Comparison of ENCODE assay signal across 23 cellular contexts in genomic region chr18:75063615-75064512, GRCh38.
A peak's percentile ranks its signal among the peaks of the same experiment; 100 is the strongest.
DNase-seq lines count a peak whose midpoint lies in the region; ATAC-seq, FAIRE-seq and TF ChIP-seq lines count a peak whose summit lies in the region.
"Had no signal": no experiment of that assay in that cellular context is flagged by ENCODE, and none has a peak within 500 bp of the region (broad histone marks: within the 10 kb centered on the region; RNA-seq: fewer than 3 reads in every experiment).

No MANE protein-coding gene starts in this region.

- H3K36me3 ChIP-seq in H1 (ENCODE audit: control insufficient read depth in 2 of 4, insufficient read depth in 4 of 4, low read length in 3 of 4) (no peaks in the 10 kb centered on the region), lower lobe of right lung (peaks cover 22% of the 10 kb centered on the region), upper lobe of right lung (peaks cover 7% of the 10 kb centered on the region), endodermal cell (ENCODE audit: control insufficient read depth, insufficient read depth, low read length) (no peaks in the 10 kb centered on the region)
- H3K36me3 ChIP-seq: BE2C had no signal

- no peak overlapping the region for H2AK5ac ChIP-seq in H1 (ENCODE audit: low read depth, low read length)

- TF ChIP-seq CTCF in H1 (IDR thresholded peaks at IDR 0.05; ENCODE audit: control extremely low read depth in 1 of 3, insufficient read depth in 1 of 3, low read depth in 1 of 3, low read length in 3 of 3) = no peak
- no peak for TF ChIP-seq CTCF in lower lobe of right lung (IDR thresholded peaks at IDR 0.05)
- no peak for TF ChIP-seq CTCF in upper lobe of right lung (IDR thresholded peaks at IDR 0.05)
- TF ChIP-seq CTCF in endodermal cell (conservative IDR thresholded peaks at IDR 0.05) = no peak

- FAIRE-seq in H1 (lab: Jason Lieb, UNC) = no peak
- FAIRE-seq: A204.1, D721Med, G401.6, GM12891, GM19239, H54 had no signal

- peaks cover 2% of the 10 kb centered on the region for H3K36me3 Mint-ChIP-seq in endodermal cell (ENCODE audit: low read depth)

- no peaks in the 10 kb centered on the region for H3K79me2 ChIP-seq in H1 (ENCODE audit: control insufficient read depth in 1 of 2, insufficient read depth in 2 of 2, low read length in 2 of 2)

- H3K4me1 ChIP-seq in H1 (replicated peaks in 1 of 4; ENCODE audit: control insufficient read depth in 3 of 4, insufficient read depth in 4 of 4, low read length in 3 of 4) (no peaks in the 10 kb centered on the region; a peak in 1 of 7 replicates), lower lobe of right lung (no peaks in the 10 kb centered on the region), upper lobe of right lung (no peaks in the 10 kb centered on the region), endodermal cell (ENCODE audit: control insufficient read depth, insufficient read depth, low read length) (no peaks in the 10 kb centered on the region)
- H3K4me1 ChIP-seq: BE2C had no signal

- no peak overlapping the region for H2BK5ac ChIP-seq in H1 (ENCODE audit: low read depth, low read length)

- H2BK20ac ChIP-seq in H1 (ENCODE audit: low read length) = no peak overlapping the region

- no peak overlapping the region for H4K91ac ChIP-seq in H1 (replicated peaks; ENCODE audit: insufficient read length, low read length)

- H3K23me2 ChIP-seq in H1 (ENCODE audit: low read depth, low read length) = no peaks in the 10 kb centered on the region

- no peak overlapping the region for H2BK12ac ChIP-seq in H1 (ENCODE audit: low read depth, low read length)

- no peak overlapping the region for H2AFZ ChIP-seq in H1 (ENCODE audit: low read length)
- H2AFZ ChIP-seq: GM23248 had no signal

- H3K4ac ChIP-seq in H1 (replicated peaks; ENCODE audit: insufficient read length, low read depth, low read length) = no peak overlapping the region

- peak overlapping the region; percentile 25; the same call in 1 of the 2 replicates for H4K8ac ChIP-seq in H1 (ENCODE audit: extremely low read depth, insufficient read depth, low read length)

- no peaks in the 10 kb centered on the region for H3K9me3 ChIP-seq in H1 (ENCODE audit: insufficient read depth in 2 of 2, low read depth in 1 of 2, low read length in 1 of 2)
- H3K9me3 ChIP-seq in lower lobe of right lung = no peaks in the 10 kb centered on the region
- H3K9me3 ChIP-seq in upper lobe of right lung = no peaks in the 10 kb centered on the region
- no peaks in the 10 kb centered on the region for H3K9me3 ChIP-seq in endodermal cell (ENCODE audit: control insufficient read depth, low read length)
- H3K9me3 ChIP-seq: BE2C had no signal

- H3K4me3 ChIP-seq in H1 (ENCODE audit: extremely low read depth in 1 of 4, insufficient read depth in 2 of 4, low read depth in 3 of 4, low read length in 4 of 4) = no peak overlapping the region
- H3K4me3 ChIP-seq in lower lobe of right lung = no peak overlapping the region
- no peak overlapping the region for H3K4me3 ChIP-seq in upper lobe of right lung
- no peak overlapping the region for H3K4me3 ChIP-seq in endodermal cell (ENCODE audit: low read length)
- H3K4me3 ChIP-seq: GM23248 had no signal

- H3K27me3 Mint-ChIP-seq in endodermal cell (ENCODE audit: insufficient read depth) = no peaks in the 10 kb centered on the region
- H3K27me3 Mint-ChIP-seq: CD4-positive, CD25-positive, alpha-beta regulatory T cell; CD8-positive, alpha-beta memory T cell had no signal

- no peak overlapping the region for H2BK15ac ChIP-seq in H1 (ENCODE audit: low read length)

- no peaks in the 10 kb centered on the region for H3K27me3 ChIP-seq in H1 (replicated peaks in 1 of 4; ENCODE audit: control insufficient read depth in 3 of 4, extremely low read depth in 1 of 4, insufficient read depth in 3 of 4, low read length in 3 of 4)
- no peaks in the 10 kb centered on the region for H3K27me3 ChIP-seq in lower lobe of right lung (ENCODE audit: low read depth)
- H3K27me3 ChIP-seq in upper lobe of right lung = no peaks in the 10 kb centered on the region
- H3K27me3 ChIP-seq in endodermal cell (ENCODE audit: control insufficient read depth, insufficient read depth, low read length, poor library complexity, severe bottlenecking) = no peaks in the 10 kb centered on the region
- H3K27me3 ChIP-seq: BE2C had no signal

- CTCF ChIA-PET in H1 (lab: Charles Lee; ENCODE audit: partially characterized antibody) = interaction anchor here (1.1 to 3.5 kb wide), 4 partner anchors 8 to 244 kb away, joined by 3 to 14 read pairs (median 4); no protein-coding TSS in a partner anchor

- no peak overlapping the region for H3K23ac ChIP-seq in H1 (ENCODE audit: insufficient read length)

- H3K14ac ChIP-seq in H1 (ENCODE audit: insufficient read length) = no peak overlapping the region

- intact Hi-C loops in lower lobe of right lung (cut with DNase I) = no loop called here
- intact Hi-C loops in sciatic nerve (cut with DNase I) = no loop called here
- intact Hi-C loops in upper lobe of right lung (cut with DNase I) = no loop called here

- H3K56ac ChIP-seq in H1 (replicated peaks; ENCODE audit: insufficient read length, low read depth, low read length) = no peak overlapping the region

- no peak overlapping the region for H3K4me2 ChIP-seq in H1 (ENCODE audit: insufficient read depth in 1 of 2, low read depth in 2 of 2, low read length in 2 of 2)

- H4K20me1 ChIP-seq in H1 (replicated peaks in 1 of 2; ENCODE audit: control insufficient read depth in 1 of 2, insufficient read depth in 2 of 2, low read length in 2 of 2) = no peaks in the 10 kb centered on the region

- TF ChIP-seq EP300 in H1 (IDR thresholded peaks at IDR 0.05; ENCODE audit: borderline replicate concordance in 1 of 2, low read depth in 2 of 2, low read length in 2 of 2) = no peak

- DNase-seq in H1 (ENCODE audit: low read depth in 1 of 2, low spot score in 2 of 2) = no peak
- DNase-seq in lower lobe of right lung = no peak
- no peak for DNase-seq in sciatic nerve (ENCODE audit: low spot score)
- DNase-seq in upper lobe of right lung = peak; percentile 57
- DNase-seq in endodermal cell = no peak
- no peak for DNase-seq in NCI-H2029 (lab: John Stamatoyannopoulos, UW)
- DNase-seq in HuH-7.5 (ENCODE audit: low spot score) = no peak
- DNase-seq: ACHN; BE2C; C1 segment of cervical spinal cord; CD4-positive, CD25-positive, alpha-beta regulatory T cell; CD8-positive, alpha-beta memory T cell; COR-L47; GM23248; HCEC 1CT; IMR-90 had no signal

- no peak overlapping the region for H3K4me3 Mint-ChIP-seq in endodermal cell
- H3K4me3 Mint-ChIP-seq: CD4-positive, CD25-positive, alpha-beta regulatory T cell; CD8-positive, alpha-beta memory T cell had no signal

- ATAC-seq in lower lobe of right lung (peak; percentile 6 to 30), sciatic nerve (peak; percentile 35), upper lobe of right lung (peak; percentile 5)

- H3K9ac ChIP-seq in H1 (replicated peaks in 1 of 4; ENCODE audit: extremely low read depth in 1 of 4, low read depth in 3 of 4, low read length in 3 of 4) = no peak overlapping the region
- H3K9ac ChIP-seq in endodermal cell (ENCODE audit: extremely low read depth, low read length, poor library complexity, severe bottlenecking) = no peak overlapping the region
- H3K9ac ChIP-seq: GM23248 had no signal

- H2BK120ac ChIP-seq in H1 (replicated peaks; ENCODE audit: low read depth, low read length) = no peak overlapping the region

- no peak for TF ChIP-seq RAD21 in H1 (IDR thresholded peaks at IDR 0.05 in 1 of 2, conservative IDR thresholded peaks at IDR 0.05 in 1 of 2; ENCODE audit: low read depth in 2 of 2, low read length in 2 of 2)

- H3K27ac Mint-ChIP-seq in endodermal cell = no peak overlapping the region

- H3K18ac ChIP-seq in H1 (ENCODE audit: extremely low read depth, low read length) = no peak overlapping the region

- H3K4me1 Mint-ChIP-seq in endodermal cell = no peaks in the 10 kb centered on the region

- no peaks in the 10 kb centered on the region for H3K79me1 ChIP-seq in H1 (ENCODE audit: low read depth, low read length)

- H3K9me3 Mint-ChIP-seq in endodermal cell = no peaks in the 10 kb centered on the region
- H3K9me3 Mint-ChIP-seq: CD8-positive, alpha-beta memory T cell had no signal

- POLR2A ChIA-PET in H1 (lab: Charles Lee; ENCODE audit: partially characterized antibody) = no interaction called here

- TF ChIP-seq POLR2A in H1 (IDR thresholded peaks at IDR 0.05; ENCODE audit: control extremely low read depth in 1 of 2, low read depth in 2 of 2, low read length in 2 of 2) = no peak

- H3K27ac ChIP-seq in H1 (ENCODE audit: low read depth, low read length) (no peak overlapping the region), lower lobe of right lung (no peak overlapping the region), upper lobe of right lung (no peak overlapping the region), endodermal cell (ENCODE audit: low read depth, low read length) (no peak overlapping the region)
- H3K27ac ChIP-seq: GM23248, HL-60 had no signal

- 91% methylated on average over 38 of the region's 53 CpGs; no CpG with 5 or more reads in 1 of the 2 experiments for WGBS in H1 (ENCODE audit: extremely low coverage in 1 of 2, insufficient coverage in 1 of 2, insufficient read length in 1 of 2, insufficient replicate concordance in 2 of 2, low coverage in 1 of 2, low lambda C conversion rate in 2 of 2, missing lambda C conversion rate in 1 of 2), 2 experiments
- 93 to 94% methylated on average over 40 to 53 of the region's 53 CpGs for WGBS in endodermal cell (ENCODE audit: insufficient coverage in 1 of 2, insufficient read length in 1 of 2), 2 experiments

- no peak overlapping the region for H4K5ac ChIP-seq in H1 (ENCODE audit: insufficient read length, low read depth, low read length)

TF ChIP-seq in H1, 55 proteins besides CTCF, POLR2A, EP300 and RAD21 (continues in another document):
- no peak for TF ChIP-seq SIN3A (conservative IDR thresholded peaks at IDR 0.05 in 1 of 2, IDR thresholded peaks at IDR 0.05 in 1 of 2; ENCODE audit: low read depth in 1 of 2, low read length in 2 of 2)
- no peak for TF ChIP-seq BCL11A (IDR thresholded peaks at IDR 0.05; ENCODE audit: low read depth in 2 of 2, low read length in 2 of 2)
- TF ChIP-seq RFX5 (IDR thresholded peaks at IDR 0.05; ENCODE audit: borderline replicate concordance, low read depth, low read length) = no peak
- no peak for TF ChIP-seq SP4 (IDR thresholded peaks at IDR 0.05; ENCODE audit: low read length)
- TF ChIP-seq SAP30 (IDR thresholded peaks at IDR 0.05; ENCODE audit: insufficient read depth, insufficient replicate concordance, low read length) = no peak
- no peak for TF ChIP-seq CEBPB (IDR thresholded peaks at IDR 0.05; ENCODE audit: low read depth, low read length)
- no peak for TF ChIP-seq NANOG (IDR thresholded peaks at IDR 0.05; ENCODE audit: insufficient read depth, low read depth, low read length, poor library complexity, severe bottlenecking)
- TF ChIP-seq SP1 (IDR thresholded peaks at IDR 0.05; ENCODE audit: low read depth, low read length) = no peak
- TF ChIP-seq SIRT6 (IDR thresholded peaks at IDR 0.05; ENCODE audit: low read length) = no peak
- no peak for TF ChIP-seq ATF3 (IDR thresholded peaks at IDR 0.05; ENCODE audit: insufficient read depth, low read depth, low read length)
